Comparison of ENCODE assay signal across 19 cellular contexts in the genomic region with DNA sequence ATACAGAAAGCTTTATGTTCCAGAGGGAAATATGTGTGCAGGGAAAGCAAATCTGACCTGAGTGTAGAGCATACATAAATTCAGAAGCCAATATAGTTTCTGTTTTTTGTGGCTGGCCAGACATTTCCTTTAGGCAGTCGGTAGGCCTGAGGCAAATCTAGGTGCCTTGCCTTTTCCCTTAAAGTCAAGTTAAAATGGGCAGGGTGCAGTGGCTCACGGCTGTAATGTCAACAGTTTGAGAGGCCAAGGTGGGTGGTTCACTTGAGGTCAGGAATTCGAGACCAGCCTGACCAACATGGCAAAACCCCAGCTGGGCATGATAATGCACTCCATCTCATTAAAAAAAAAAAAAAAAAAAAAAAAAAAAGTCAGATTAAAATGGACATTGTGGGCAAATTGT. TPM values are rescaled to one million over a fixed set of nuclear protein-coding genes. Genes with fewer than 3 reads are reported as not detected.
DNase-seq lines count a peak whose midpoint lies in the region; ATAC-seq and TF ChIP-seq lines count a peak whose summit lies in the region.
"Had no signal": no experiment of that assay in that cellular context is flagged by ENCODE, and none has a peak within 500 bp of the region (broad histone marks: within the 10 kb centered on the region; RNA-seq: fewer than 3 reads in every experiment).

No MANE protein-coding gene starts in this region.

- ATAC-seq in right lobe of liver: peak; percentile 58 to 89 (median 70)
- no peak for ATAC-seq in GM21515 (IDR thresholded peaks at IDR 0.05; ENCODE audit: unreplicated experiment)
- no peak for ATAC-seq in GM19397 (IDR thresholded peaks at IDR 0.05; ENCODE audit: unreplicated experiment)
- ATAC-seq: CD8-positive, alpha-beta T cell; HCT116; K562 had no signal

- peaks cover 0 to 13% (median 0%) of the 10 kb centered on the region in 4 donors for H3K4me1 ChIP-seq in right lobe of liver
- H3K4me1 ChIP-seq: BLaER1 had no signal

- H3K4me3 ChIP-seq in LNCaP clone FGC (ENCODE audit: low read depth, low read length) (no peak overlapping the region), SK-N-MC (no peak overlapping the region), right lobe of liver (no peak overlapping the region)
- H3K4me3 ChIP-seq: BLaER1, GM23248, K562 had no signal

- no peak overlapping the region for H3K9ac ChIP-seq in SK-N-MC (ENCODE audit: insufficient read length)
- H3K9ac ChIP-seq: BLaER1, GM23248 had no signal

- H3K36me3 ChIP-seq in SK-N-MC (ENCODE audit: insufficient read depth, low read length) (no peaks in the 10 kb centered on the region), right lobe of liver (no peaks in the 10 kb centered on the region)

- 43% methylated on average over 3 of the region's 3 CpGs for WGBS in right lobe of liver (ENCODE audit: insufficient coverage, low coverage, low lambda C conversion rate, missing lambda C conversion rate)

- TF ChIP-seq POLR2A in right lobe of liver (IDR thresholded peaks at IDR 0.05): no peak

- H3K27ac ChIP-seq in C4-2B (peak overlapping the region; percentile 17; the same call in 1 of the 2 replicates), SK-N-MC (peak overlapping the region; percentile 56), right lobe of liver (peak overlapping the region in 1 of 3 donors; percentile 33)
- H3K27ac ChIP-seq: 22Rv1, BLaER1, GM23248, HL-60 had no signal

- H3K9me3 ChIP-seq in SK-N-MC (ENCODE audit: low read depth, low read length): no peaks in the 10 kb centered on the region
- H3K9me3 ChIP-seq in right lobe of liver: no peaks in the 10 kb centered on the region
- H3K9me3 ChIP-seq: BLaER1 had no signal

- DNase-seq in LNCaP clone FGC (ENCODE audit: low read depth) (peak; percentile 15), SK-N-MC (ENCODE audit: low read depth, low spot score) (no peak), right lobe of liver (no peak)
- no peak for DNase-seq in activated CD4-positive, alpha-beta T cell treated with anti-CD3 and anti-CD28 coated beads for 48 hours
- DNase-seq: Calu3; CD8-positive, alpha-beta T cell; DMS79 treated with DMSO at 0.1 percent for 48 hours; GF-D8; GM23248; H7; IMR-90 had no signal

- TF ChIP-seq CTCF in C4-2B (conservative IDR thresholded peaks at IDR 0.05): no peak
- TF ChIP-seq CTCF in LNCaP clone FGC (IDR thresholded peaks at IDR 0.05; ENCODE audit: control insufficient read depth, extremely low read depth, insufficient read depth): no peak
- TF ChIP-seq CTCF in right lobe of liver (IDR thresholded peaks at IDR 0.05): no peak

- no peaks in the 10 kb centered on the region for H3K27me3 ChIP-seq in right lobe of liver
- H3K27me3 ChIP-seq: BLaER1 had no signal

- intact Hi-C loops in right lobe of liver (cut with DNase I): no loop called here

RNA-seq across cellular contexts. Expression of a gene that starts 31.2 kb away (rescaled TPM):
- total RNA-seq in right lobe of liver: 10 to 100 TPM; 11.0 to 24.6 (median 19.4) TPM

RNA-seq across cellular contexts. Expression of a gene that starts 36.9 kb away (rescaled TPM):
- 100 to 1,000 TPM in 2 of 6 experiments, 10 to 100 TPM in 4; 23.0 to 142 (median 96.7) TPM for total RNA-seq in right lobe of liver

Comparison
In these comparisons a context has a peak if more than half of its experiments do, and no peak if none do; other contexts are left out.
1. ATAC-seq: peak in right lobe of liver (4 of 4); none in GM21515 (single experiment) and GM19397 (single experiment).